ENCODE assay signal across 1 cellular context in genomic region chr17:44776628-44777393, GRCh38.
TF ChIP-seq lines count a peak whose summit lies in the region.

No MANE protein-coding gene starts in this region.

TF ChIP-seq in H1, 55 proteins besides CTCF, POLR2A, EP300 and RAD21:
- TF ChIP-seq ASH2L (IDR thresholded peaks at IDR 0.05; ENCODE audit: low read length), result no peak
